Comparison of ENCODE assay signal across 20 cellular contexts in genomic region chr1:20240012-20240411, GRCh38. TPM values are rescaled to one million over a fixed set of nuclear protein-coding genes. Genes with fewer than 3 reads are reported as not detected.
DNase-seq lines count a peak whose midpoint lies in the region; ATAC-seq and TF ChIP-seq lines count a peak whose summit lies in the region.
"Had no signal": no experiment of that assay in that cellular context is flagged by ENCODE, and none has a peak within 500 bp of the region (broad histone marks: within the 10 kb centered on the region; RNA-seq: fewer than 3 reads in every experiment).

No MANE protein-coding gene starts in this region.

- peaks cover 2% of the 10 kb centered on the region for H3K27me3 Mint-ChIP-seq in neural progenitor cell (ENCODE audit: insufficient read depth, low read depth)

- no peak overlapping the region for H3K27ac ChIP-seq in colonic mucosa
- no peak overlapping the region for H3K27ac ChIP-seq in neural progenitor cell
- H3K27ac ChIP-seq: BLaER1 had no signal

- intact Hi-C loops in colonic mucosa (cut with DNase I) (no loop called here), mucosa of descending colon (cut with DNase I, micrococcal nuclease) (no loop called here)

- H3K4me2 ChIP-seq in neural progenitor cell = no peak overlapping the region
- H3K4me2 ChIP-seq: BLaER1 had no signal

- no peaks in the 10 kb centered on the region for H3K27me3 ChIP-seq in colonic mucosa
- peaks cover 40% of the 10 kb centered on the region for H3K27me3 ChIP-seq in neural progenitor cell
- H3K27me3 ChIP-seq: BE2C, BLaER1 had no signal

- H3K9me3 ChIP-seq in colonic mucosa (no peaks in the 10 kb centered on the region), mucosa of descending colon (no peaks in the 10 kb centered on the region), neural progenitor cell (ENCODE audit: low read depth) (no peaks in the 10 kb centered on the region)
- H3K9me3 ChIP-seq: BE2C, BLaER1 had no signal

- H2AFZ ChIP-seq in neural progenitor cell (replicated peaks) = no peak overlapping the region

- no peaks in the 10 kb centered on the region for H4K20me1 ChIP-seq in neural progenitor cell (ENCODE audit: low read depth)
- H4K20me1 ChIP-seq: BLaER1 had no signal

- H3K36me3 Mint-ChIP-seq in neural progenitor cell = no peaks in the 10 kb centered on the region
- H3K36me3 Mint-ChIP-seq: CD14-positive monocyte; CD4-positive, alpha-beta memory T cell; CD4-positive, CD25-positive, alpha-beta regulatory T cell; CD8-positive, alpha-beta memory T cell had no signal

- DNase-seq in colonic mucosa = peak; percentile 38
- peak in 1 of 3 donors; percentile 37 for DNase-seq in mucosa of descending colon
- DNase-seq in neural progenitor cell (ENCODE audit: low spot score) = no peak
- DNase-seq in anterior cingulate cortex (lab: John Stamatoyannopoulos, UW) = no peak
- no peak for DNase-seq in DMS114 treated with DMSO at 0.1 percent for 48 hours (lab: John Stamatoyannopoulos, UW; ENCODE audit: unreplicated experiment)
- DNase-seq: 8988T; ACHN; BE2C; C1 segment of cervical spinal cord; CD4-positive, alpha-beta memory T cell; CD4-positive, CD25-positive, alpha-beta regulatory T cell; CD8-positive, alpha-beta memory T cell; COR-L47; DMS 273 treated with DMSO at 0.1 percent for 48 hours; DMS79 treated with DMSO at 0.1 percent for 48 hours; GF-D8 had no signal

- no peaks in the 10 kb centered on the region for H3K4me1 ChIP-seq in colonic mucosa
- peaks cover 3% of the 10 kb centered on the region for H3K4me1 ChIP-seq in mucosa of descending colon (ENCODE audit: low read depth)
- H3K4me1 ChIP-seq in neural progenitor cell = no peaks in the 10 kb centered on the region
- H3K4me1 ChIP-seq: BE2C had no signal

- H3K36me3 ChIP-seq in colonic mucosa = no peaks in the 10 kb centered on the region
- H3K36me3 ChIP-seq in mucosa of descending colon (ENCODE audit: low read depth) = no peaks in the 10 kb centered on the region
- H3K36me3 ChIP-seq in neural progenitor cell = no peaks in the 10 kb centered on the region
- H3K36me3 ChIP-seq: BE2C, BLaER1 had no signal

- H3K9me3 Mint-ChIP-seq in neural progenitor cell = no peaks in the 10 kb centered on the region
- H3K9me3 Mint-ChIP-seq: CD14-positive monocyte; CD4-positive, alpha-beta memory T cell had no signal

- no peak overlapping the region for H3K4me3 ChIP-seq in colonic mucosa
- no peak overlapping the region for H3K4me3 ChIP-seq in mucosa of descending colon
- no peak overlapping the region for H3K4me3 ChIP-seq in neural progenitor cell
- H3K4me3 ChIP-seq: BLaER1 had no signal

- peak; percentile 61 for ATAC-seq in mucosa of descending colon
- no peak for ATAC-seq in GM21381 (IDR thresholded peaks at IDR 0.05; ENCODE audit: unreplicated experiment)

- H3K4me1 Mint-ChIP-seq in neural progenitor cell = peaks cover 18% of the 10 kb centered on the region
- H3K4me1 Mint-ChIP-seq: CD14-positive monocyte; CD4-positive, alpha-beta memory T cell; CD4-positive, CD25-positive, alpha-beta regulatory T cell; CD8-positive, alpha-beta memory T cell had no signal

- peak overlapping the region; percentile 4 for H3K4me3 Mint-ChIP-seq in neural progenitor cell
- H3K4me3 Mint-ChIP-seq: CD14-positive monocyte; CD4-positive, alpha-beta memory T cell; CD4-positive, CD25-positive, alpha-beta regulatory T cell; CD8-positive, alpha-beta memory T cell had no signal

- H3K9ac ChIP-seq in colonic mucosa (ENCODE audit: low read depth in 2 of 2, low read length in 2 of 2) = no peak overlapping the region
- no peak overlapping the region for H3K9ac ChIP-seq in neural progenitor cell
- H3K9ac ChIP-seq: BLaER1 had no signal

- TF ChIP-seq CTCF in colonic mucosa (IDR thresholded peaks at IDR 0.05) = no peak
- no peak for TF ChIP-seq CTCF in mucosa of descending colon (IDR thresholded peaks at IDR 0.05)
- TF ChIP-seq CTCF in neural progenitor cell (IDR thresholded peaks at IDR 0.05) = no peak

- H3F3A ChIP-seq in neural progenitor cell (ENCODE audit: low read depth) = no peaks in the 10 kb centered on the region

- no peaks in the 10 kb centered on the region for H3K79me2 ChIP-seq in neural progenitor cell (ENCODE audit: low read depth)

- no peak overlapping the region for H3K27ac Mint-ChIP-seq in neural progenitor cell
- H3K27ac Mint-ChIP-seq: CD14-positive monocyte; CD4-positive, alpha-beta memory T cell; CD4-positive, CD25-positive, alpha-beta regulatory T cell had no signal

RNA-seq across cellular contexts. Expression of gene VWA5B1, which starts 50.7 kb away (rescaled TPM):
- total RNA-seq in colonic mucosa (under 1 TPM; 0.29 to 0.30 TPM), mucosa of descending colon (1 to 10 TPM in 1 of 3 donors, under 1 TPM in 2; 0.16 to 2.1 (median 0.80) TPM), neural progenitor cell (ENCODE audit: low replicate concordance) (not detected in 2 replicates)
- total RNA-seq: A673; CD4-positive, CD25-positive, alpha-beta regulatory T cell; CD8-positive, alpha-beta memory T cell had no signal

RNA-seq across cellular contexts. Expression of gene PLA2G2C, which starts 53.7 kb away (rescaled TPM):
- total RNA-seq in colonic mucosa (under 1 TPM in 1 of 2 donors, not detected in 1; 0.27 TPM), mucosa of descending colon (1 to 10 TPM in 1 of 3 donors, under 1 TPM in 1, not detected in 1; 0.55 to 2.1 TPM), neural progenitor cell (ENCODE audit: low replicate concordance) (not detected in 2 replicates)
- total RNA-seq: A673; CD4-positive, alpha-beta memory T cell; CD4-positive, CD25-positive, alpha-beta regulatory T cell; CD8-positive, alpha-beta memory T cell had no signal

RNA-seq across cellular contexts. Expression of gene UBXN10, which starts 54.1 kb away (rescaled TPM):
- 1 to 10 TPM; 3.3 to 3.5 TPM for total RNA-seq in colonic mucosa
- 10 to 100 TPM in 1 of 3 donors, 1 to 10 TPM in 2; 5.8 to 15.5 (median 5.8) TPM for total RNA-seq in mucosa of descending colon
- 0.37 and 0.43 TPM in 2 replicates for total RNA-seq in neural progenitor cell (ENCODE audit: low replicate concordance)
- total RNA-seq: A673 had no signal
